ENCODE assay signal across 24 cellular contexts in the genomic region with DNA sequence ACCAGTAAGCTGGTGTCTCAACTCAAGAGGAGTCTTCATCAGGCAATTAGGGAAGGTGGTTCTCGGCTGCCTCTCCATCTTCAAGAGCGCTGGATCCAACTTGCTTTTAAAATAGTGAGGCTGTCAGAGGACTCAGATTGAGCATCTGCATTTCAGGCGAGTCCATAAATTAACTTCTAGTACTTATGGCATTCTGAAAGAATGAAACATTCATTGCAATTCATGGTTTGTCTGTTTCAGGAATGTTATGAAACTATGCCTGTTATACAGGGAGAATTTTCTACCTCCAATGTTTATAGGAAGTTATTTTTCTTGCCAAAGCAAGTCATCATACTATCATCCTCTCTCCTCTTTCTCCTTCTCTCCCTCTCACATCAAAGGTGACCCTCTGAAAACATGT.
DNase-seq lines count a peak whose midpoint lies in the region; ATAC-seq and TF ChIP-seq lines count a peak whose summit lies in the region.
"Had no signal": no experiment of that assay in that cellular context is flagged by ENCODE, and none has a peak within 500 bp of the region (broad histone marks: within the 10 kb centered on the region; RNA-seq: fewer than 3 reads in every experiment).

No MANE protein-coding gene starts in this region.

- TF ChIP-seq POLR2A in upper lobe of left lung (IDR thresholded peaks at IDR 0.05): no peak

- no peak for TF ChIP-seq EP300 in upper lobe of left lung (IDR thresholded peaks at IDR 0.05)

- ATAC-seq in PC-3 (no peak), HG02884 (IDR thresholded peaks at IDR 0.05; ENCODE audit: unreplicated experiment) (no peak), GM18861 (IDR thresholded peaks at IDR 0.05; ENCODE audit: unreplicated experiment) (no peak), upper lobe of left lung (ENCODE audit: low FRiP score in 2 of 2) (no peak)
- ATAC-seq: activated CD8-positive, alpha-beta memory T cell treated with anti-CD3 and anti-CD28 coated beads, Interleukin-2, amount 10 ng/mL, durations not matched to agents 7 days and 5 days; heart left ventricle; left colon; WTC11 had no signal

- DNase-seq in NCI-H2227 (lab: John Stamatoyannopoulos, UW; ENCODE audit: unreplicated experiment) (peak; percentile 6), NCI-H2227 treated with DMSO at 0.1 percent for 48 hours (lab: John Stamatoyannopoulos, UW) (no peak), PC-3 (peak; percentile 31), choroid plexus epithelial cell (ENCODE audit: low read depth) (peak; percentile 51), AML-193 (lab: John Stamatoyannopoulos, UW) (no peak), upper lobe of left lung (no peak)
- DNase-seq: 8988T; activated CD4-positive, alpha-beta T cell treated with anti-CD3 and anti-CD28 coated beads, Interleukin-2, amount 50 U/mL, for 1 hour; activated CD8-positive, alpha-beta memory T cell treated with anti-CD3 and anti-CD28 coated beads, Interleukin-2, amount 10 ng/mL, durations not matched to agents 7 days and 5 days; activated naive CD4-positive, alpha-beta T cell treated with anti-CD3 and anti-CD28 coated beads, Interleukin-2, amount 10 ng/mL, durations not matched to agents 7 days and 5 days; aorta; BE2C; central memory CD4-positive, alpha-beta T cell; DMS53; heart left ventricle; KBM-7; left colon; RPMI8226; stimulated activated CD4-positive, alpha-beta T cell treated with anti-CD3 and anti-CD28 coated beads, Interleukin-1b, Interleukin-23, amount 100 ng/mL, for 48 hours had no signal

- WGBS in upper lobe of left lung, 2 donors: 78 to 92% methylated on average over 3 of the region's 3 CpGs

- H4K20me1 ChIP-seq in PC-3 (ENCODE audit: low read length): no peaks in the 10 kb centered on the region

- H3K4me3 ChIP-seq in PC-3 (ENCODE audit: low read length): no peak overlapping the region
- H3K4me3 ChIP-seq in choroid plexus epithelial cell (ENCODE audit: low read depth, low read length): no peak overlapping the region
- H3K4me3 ChIP-seq in upper lobe of left lung: no peak overlapping the region
- H3K4me3 ChIP-seq: heart left ventricle, skin epidermis had no signal

- 0 out of 2 replicates have a peak overlapping the region, but pooled peaks have one; percentile 7 for H3K4me2 ChIP-seq in PC-3 (ENCODE audit: low read length)

- no peaks in the 10 kb centered on the region for H3K27me3 ChIP-seq in PC-3 (ENCODE audit: low read length)
- no peaks in the 10 kb centered on the region for H3K27me3 ChIP-seq in upper lobe of left lung
- H3K27me3 ChIP-seq: BE2C, heart left ventricle, neutrophil had no signal

- no peaks in the 10 kb centered on the region for H3K79me2 ChIP-seq in PC-3 (ENCODE audit: low read length)

- H3K36me3 ChIP-seq in PC-3 (ENCODE audit: low read depth, low read length): no peaks in the 10 kb centered on the region
- no peaks in the 10 kb centered on the region for H3K36me3 ChIP-seq in upper lobe of left lung
- H3K36me3 ChIP-seq: BE2C, heart left ventricle, neutrophil had no signal

- H3K27ac ChIP-seq in PC-3 (ENCODE audit: low read length) (no peak overlapping the region), upper lobe of left lung (no peak overlapping the region)
- H3K27ac ChIP-seq: heart left ventricle, neutrophil, skin epidermis had no signal

- no peaks in the 10 kb centered on the region for H3K9me3 ChIP-seq in PC-3 (ENCODE audit: low read length)
- H3K9me3 ChIP-seq in upper lobe of left lung: no peaks in the 10 kb centered on the region
- H3K9me3 ChIP-seq: BE2C, heart left ventricle, neutrophil had no signal

- H3F3A ChIP-seq in PC-3 (ENCODE audit: low read length, unreplicated experiment): no peaks in the 10 kb centered on the region

- TF ChIP-seq CTCF in PC-3 (conservative IDR thresholded peaks at IDR 0.05; ENCODE audit: low read depth, low read length) (no peak), choroid plexus epithelial cell (conservative IDR thresholded peaks at IDR 0.05; ENCODE audit: low read depth, low read length) (no peak), upper lobe of left lung (IDR thresholded peaks at IDR 0.05) (no peak)

- H3K4me1 ChIP-seq in PC-3 (ENCODE audit: insufficient read depth, low read length) (peaks cover 58% of the 10 kb centered on the region), upper lobe of left lung (no peaks in the 10 kb centered on the region)
- H3K4me1 ChIP-seq: BE2C, heart left ventricle had no signal

- H2AFZ ChIP-seq in PC-3 (ENCODE audit: low read length): no peak overlapping the region

- intact Hi-C loops in PC-3 (cut with micrococcal nuclease): loop anchor here (5.0 to 10.0 kb wide), 2 partner anchors 233 to 454 kb away; no protein-coding TSS in a partner anchor

- no peaks in the 10 kb centered on the region for H3K9me2 ChIP-seq in PC-3 (replicated peaks; ENCODE audit: low read length)

- H3K9ac ChIP-seq in PC-3 (ENCODE audit: low read length): no peak overlapping the region

- POLR2A ChIA-PET in PC-3 (lab: Charles Lee; ENCODE audit: unreplicated experiment): no interaction called here

- BruUV-seq in PC-3 (replicated peaks; lab: Mats Ljungman, UMichigan): no TSS peak

- CTCF ChIA-PET in PC-3 (lab: Charles Lee): no interaction called here

Comparison
In these comparisons a context has a peak if more than half of its experiments do, and no peak if none do; other contexts are left out.
1. DNase-seq: peak in NCI-H2227 (single experiment), PC-3 (single experiment) and choroid plexus epithelial cell (single experiment); none in NCI-H2227 treated with DMSO at 0.1 percent for 48 hours (single experiment), AML-193 (0 of 2) and upper lobe of left lung (0 of 2).